Comparison of ENCODE assay signal across 8 cellular contexts in genomic region chr7:43674559-43675436, GRCh38. TPM values are rescaled to one million over a fixed set of nuclear protein-coding genes. Genes with fewer than 3 reads are reported as not detected.
A peak's percentile ranks its signal among the peaks of the same experiment; 100 is the strongest.
DNase-seq lines count a peak whose midpoint lies in the region; ATAC-seq and TF ChIP-seq lines count a peak whose summit lies in the region.

No MANE protein-coding gene starts in this region.

- H3K9me3 ChIP-seq in right cardiac atrium (ENCODE audit: control insufficient read depth, low read length), result no peaks in the 10 kb centered on the region
- no peaks in the 10 kb centered on the region for H3K9me3 ChIP-seq in MM.1S (replicated peaks; ENCODE audit: insufficient read depth, low read length)

- H3K4me3 ChIP-seq in right cardiac atrium (ENCODE audit: low read length) (no peak overlapping the region), MM.1S (ENCODE audit: low read length) (no peak overlapping the region)

- no peak for ATAC-seq in activated naive CD8-positive, alpha-beta T cell treated with anti-CD3 and anti-CD28 coated beads, Interleukin-2, amount 50 U/mL, for 24 hours
- peak; percentile 28 for ATAC-seq in activated T-helper 17 cell treated with anti-CD3 and anti-CD28 coated beads, Interleukin-2, amount 50 U/mL, for 72 hours (replicated peaks)
- peak; percentile 83 to 92 for ATAC-seq in right cardiac atrium

- H3F3A ChIP-seq in MM.1S (ENCODE audit: insufficient read depth, low read length), result peaks cover 10% of the 10 kb centered on the region; the same call in 1 of the 2 replicates

- intact Hi-C loops in right cardiac atrium (cut with DNase I), result no loop called here

- H2AFZ ChIP-seq in MM.1S (ENCODE audit: low read length), result no peak overlapping the region

- no peaks in the 10 kb centered on the region for H3K36me3 ChIP-seq in MM.1S (replicated peaks; ENCODE audit: insufficient read depth, low read length)

- H3K36me3 Mint-ChIP-seq in activated naive CD8-positive, alpha-beta T cell, result peaks cover 28% of the 10 kb centered on the region
- peaks cover 50% of the 10 kb centered on the region for H3K36me3 Mint-ChIP-seq in activated naive CD8-positive, alpha-beta T cell treated with anti-CD3 and anti-CD28 coated beads, Interleukin-2, amount 50 U/mL, for 24 hours (ENCODE audit: low read depth)
- peaks cover under 1% of the 10 kb centered on the region for H3K36me3 Mint-ChIP-seq in activated T-helper 17 cell treated with anti-CD3 and anti-CD28 coated beads, Interleukin-2, amount 50 U/mL, for 72 hours (ENCODE audit: low read depth)
- H3K36me3 Mint-ChIP-seq in type B pancreatic cell, result peaks cover 28% of the 10 kb centered on the region

- no peaks in the 10 kb centered on the region for H3K27me3 Mint-ChIP-seq in activated naive CD8-positive, alpha-beta T cell
- H3K27me3 Mint-ChIP-seq in activated naive CD8-positive, alpha-beta T cell treated with anti-CD3 and anti-CD28 coated beads, Interleukin-2, amount 50 U/mL, for 24 hours, result no peaks in the 10 kb centered on the region
- H3K27me3 Mint-ChIP-seq in activated T-helper 17 cell treated with anti-CD3 and anti-CD28 coated beads, Interleukin-2, amount 50 U/mL, for 72 hours, result no peaks in the 10 kb centered on the region
- H3K27me3 Mint-ChIP-seq in type B pancreatic cell, result no peaks in the 10 kb centered on the region

- peaks cover 86% of the 10 kb centered on the region for H3K4me1 Mint-ChIP-seq in activated naive CD8-positive, alpha-beta T cell (ENCODE audit: low read depth)
- peaks cover 90% of the 10 kb centered on the region for H3K4me1 Mint-ChIP-seq in activated naive CD8-positive, alpha-beta T cell treated with anti-CD3 and anti-CD28 coated beads, Interleukin-2, amount 50 U/mL, for 24 hours
- peaks cover 44% of the 10 kb centered on the region for H3K4me1 Mint-ChIP-seq in activated T-helper 17 cell treated with anti-CD3 and anti-CD28 coated beads, Interleukin-2, amount 50 U/mL, for 72 hours
- peaks cover 9% of the 10 kb centered on the region for H3K4me1 Mint-ChIP-seq in type B pancreatic cell (ENCODE audit: unreplicated experiment)

- H3K79me2 ChIP-seq in MM.1S (ENCODE audit: low read length), result peaks cover 96% of the 10 kb centered on the region

- no peak overlapping the region for H3K27ac ChIP-seq in right cardiac atrium (ENCODE audit: low read length)
- no peak overlapping the region for H3K27ac ChIP-seq in MM.1S (ENCODE audit: low read length)

- H3K27me3 ChIP-seq in right cardiac atrium (ENCODE audit: control insufficient read depth, insufficient read depth) (no peaks in the 10 kb centered on the region), MM.1S (replicated peaks; ENCODE audit: insufficient read depth, low read length) (no peaks in the 10 kb centered on the region)

- no peak overlapping the region for H3K4me3 Mint-ChIP-seq in activated naive CD8-positive, alpha-beta T cell
- no peak overlapping the region for H3K4me3 Mint-ChIP-seq in activated naive CD8-positive, alpha-beta T cell treated with anti-CD3 and anti-CD28 coated beads, Interleukin-2, amount 50 U/mL, for 24 hours
- peak overlapping the region; percentile 45 for H3K4me3 Mint-ChIP-seq in activated T-helper 17 cell treated with anti-CD3 and anti-CD28 coated beads, Interleukin-2, amount 50 U/mL, for 72 hours
- peak overlapping the region; percentile 46 for H3K4me3 Mint-ChIP-seq in type B pancreatic cell

- H3K4me1 ChIP-seq in right cardiac atrium (ENCODE audit: control insufficient read depth, insufficient read depth, low read length) (peaks cover 2% of the 10 kb centered on the region), MM.1S (ENCODE audit: low read length) (peaks cover 18% of the 10 kb centered on the region)

- no peaks in the 10 kb centered on the region for H3K9me2 ChIP-seq in MM.1S (replicated peaks; ENCODE audit: insufficient read depth, low read length)

- H3K27ac Mint-ChIP-seq in activated naive CD8-positive, alpha-beta T cell, result peak overlapping the region; percentile 41
- H3K27ac Mint-ChIP-seq in activated naive CD8-positive, alpha-beta T cell treated with anti-CD3 and anti-CD28 coated beads, Interleukin-2, amount 50 U/mL, for 24 hours, result no peak overlapping the region
- peak overlapping the region; percentile 46 for H3K27ac Mint-ChIP-seq in activated T-helper 17 cell treated with anti-CD3 and anti-CD28 coated beads, Interleukin-2, amount 50 U/mL, for 72 hours
- H3K27ac Mint-ChIP-seq in type B pancreatic cell, result peak overlapping the region; percentile 93

- TF ChIP-seq CTCF in type B pancreatic cell (conservative IDR thresholded peaks at IDR 0.05) (no peak), MM.1S (IDR thresholded peaks at IDR 0.05; ENCODE audit: low read length) (no peak)

- DNase-seq in activated naive CD8-positive, alpha-beta T cell treated with anti-CD3 and anti-CD28 coated beads, Interleukin-2, amount 50 U/mL, for 24 hours, result no peak
- DNase-seq in right cardiac atrium (no peak), type B pancreatic cell (ENCODE audit: extremely low spot score, unreplicated experiment) (no peak), MM.1S (no peak), NCI-H524 (lab: John Stamatoyannopoulos, UW) (no peak), Ammon's horn (ENCODE audit: low spot score) (no peak)

- H3K9me3 Mint-ChIP-seq in activated naive CD8-positive, alpha-beta T cell (ENCODE audit: low read depth), result peaks cover 4% of the 10 kb centered on the region
- H3K9me3 Mint-ChIP-seq in activated naive CD8-positive, alpha-beta T cell treated with anti-CD3 and anti-CD28 coated beads, Interleukin-2, amount 50 U/mL, for 24 hours, result peaks cover 15% of the 10 kb centered on the region
- no peaks in the 10 kb centered on the region for H3K9me3 Mint-ChIP-seq in activated T-helper 17 cell treated with anti-CD3 and anti-CD28 coated beads, Interleukin-2, amount 50 U/mL, for 72 hours
- peaks cover 22% of the 10 kb centered on the region for H3K9me3 Mint-ChIP-seq in type B pancreatic cell

- 47% methylated on average over 4 of the region's 4 CpGs for WGBS in right cardiac atrium

- H3K9ac ChIP-seq in MM.1S (ENCODE audit: low read length), result no peak overlapping the region

- no peaks in the 10 kb centered on the region; the same call in 1 of the 2 replicates for H4K20me1 ChIP-seq in MM.1S (ENCODE audit: insufficient read depth, low read length)

- no peak overlapping the region for H3K4me2 ChIP-seq in MM.1S (ENCODE audit: low read depth, low read length)

RNA-seq across cellular contexts. Expression of gene COA1, which starts 54.5 kb away (rescaled TPM):
- total RNA-seq in activated T-helper 17 cell treated with anti-CD3 and anti-CD28 coated beads, Interleukin-2, amount 50 U/mL, for 72 hours, result 10 to 100 TPM; 36.1 to 46.2 TPM
- total RNA-seq in right cardiac atrium (10 to 100 TPM; 53.3 to 66.3 (median 60.6) TPM), type B pancreatic cell (ENCODE audit: low replicate concordance) (49.8 and 75.3 TPM in 2 replicates)
- polyA plus RNA-seq in right cardiac atrium, result 78.6 TPM

Comparison
In these comparisons a context has a peak if more than half of its experiments do, and no peak if none do; other contexts are left out.
1. H3K4me3 Mint-ChIP-seq: peak in activated T-helper 17 cell treated with anti-CD3 and anti-CD28 coated beads, Interleukin-2, amount 50 U/mL, for 72 hours (single experiment) and type B pancreatic cell (single experiment); none in activated naive CD8-positive, alpha-beta T cell (single experiment) and activated naive CD8-positive, alpha-beta T cell treated with anti-CD3 and anti-CD28 coated beads, Interleukin-2, amount 50 U/mL, for 24 hours (single experiment).